In genomic region chr2:73112913-73113633, GRCh38 we compare ENCODE assay signal across 9 cellular contexts. TPM values are rescaled to one million over a fixed set of nuclear protein-coding genes. Genes with fewer than 3 reads are reported as not detected.
A peak's percentile ranks its signal among the peaks of the same experiment; 100 is the strongest.
DNase-seq lines count a peak whose midpoint lies in the region; ATAC-seq and TF ChIP-seq lines count a peak whose summit lies in the region.
"Had no signal": no experiment of that assay in that cellular context is flagged by ENCODE, and none has a peak within 500 bp of the region (broad histone marks: within the 10 kb centered on the region; RNA-seq: fewer than 3 reads in every experiment).

A gene with protein sequence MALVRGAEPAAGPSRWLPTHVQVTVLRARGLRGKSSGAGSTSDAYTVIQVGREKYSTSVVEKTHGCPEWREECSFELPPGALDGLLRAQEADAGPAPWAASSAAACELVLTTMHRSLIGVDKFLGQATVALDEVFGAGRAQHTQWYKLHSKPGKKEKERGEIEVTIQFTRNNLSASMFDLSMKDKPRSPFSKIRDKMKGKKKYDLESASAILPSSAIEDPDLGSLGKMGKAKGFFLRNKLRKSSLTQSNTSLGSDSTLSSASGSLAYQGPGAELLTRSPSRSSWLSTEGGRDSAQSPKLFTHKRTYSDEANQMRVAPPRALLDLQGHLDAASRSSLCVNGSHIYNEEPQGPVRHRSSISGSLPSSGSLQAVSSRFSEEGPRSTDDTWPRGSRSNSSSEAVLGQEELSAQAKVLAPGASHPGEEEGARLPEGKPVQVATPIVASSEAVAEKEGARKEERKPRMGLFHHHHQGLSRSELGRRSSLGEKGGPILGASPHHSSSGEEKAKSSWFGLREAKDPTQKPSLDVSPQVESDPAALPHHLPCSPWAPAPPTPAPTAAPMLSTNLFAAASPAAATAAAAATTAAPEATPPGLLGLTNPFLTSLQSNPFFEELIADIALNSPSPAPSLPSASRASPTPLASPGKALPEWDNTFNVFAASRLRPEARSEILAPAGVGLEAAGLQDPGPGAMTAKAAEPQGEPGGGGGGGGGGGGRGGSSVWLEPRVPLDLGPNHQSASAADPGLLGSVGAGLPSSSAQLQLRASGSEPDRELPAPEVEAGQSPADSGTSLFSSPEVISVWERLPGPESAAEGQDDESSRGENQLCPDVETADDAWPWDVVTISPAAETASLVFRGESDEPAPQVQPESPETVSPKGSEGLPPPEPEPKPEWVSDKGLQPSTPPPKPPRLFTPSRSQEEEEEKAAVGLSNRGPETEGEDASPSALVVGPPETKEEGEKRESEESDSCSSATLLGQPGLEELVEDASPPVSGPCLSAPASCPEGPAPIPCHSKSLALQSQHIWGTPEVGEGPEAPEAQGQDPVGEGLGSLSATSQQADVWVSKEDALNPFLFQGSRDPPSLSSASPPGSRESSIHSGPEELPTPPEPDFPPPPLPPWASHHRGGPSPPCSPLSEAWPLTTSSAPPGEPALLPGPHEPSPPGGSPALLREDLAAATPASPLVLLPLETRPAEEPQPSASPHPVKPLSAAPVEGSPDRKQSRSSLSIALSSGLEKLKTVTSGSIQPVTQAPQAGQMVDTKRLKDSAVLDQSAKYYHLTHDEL (N-terminal part only) (minus strand): TSS chr2:73112948. CDS start chr2:73112777, 171 bp downstream.

- TF ChIP-seq CTCF in liver (IDR thresholded peaks at IDR 0.05; ENCODE audit: low read depth, low read length, missing input control), result no peak

- H3K27ac ChIP-seq in duodenal mucosa (ENCODE audit: low read depth, low read length) (peak within 1 kb of the TSS; percentile 55), liver (ENCODE audit: low read depth in 1 of 2, low read length in 2 of 2) (peak within 1 kb of the TSS; percentile 73 to 77)

- DNase-seq in NCI-H2081 (lab: John Stamatoyannopoulos, UW), result peak; percentile 73
- DNase-seq in NCI-H2081 treated with DMSO at 0.1 percent for 48 hours (lab: John Stamatoyannopoulos, UW), result no peak
- peak; percentile 48 for DNase-seq in NCI-H446 treated with DMSO at 0.1 percent for 48 hours (lab: John Stamatoyannopoulos, UW)
- DNase-seq in activated CD4-positive, alpha-beta memory T cell treated with anti-CD3 and anti-CD28 coated beads, Interleukin-2, amount 10 ng/mL, durations not matched to agents 7 days and 5 days, result peak; percentile 82
- peak; percentile 74 for DNase-seq in stimulated activated CD4-positive, alpha-beta T cell treated with anti-CD3 and anti-CD28 coated beads, Interleukin-2, amount 100 ng/mL, for 4 hours (ENCODE audit: low read depth)
- DNase-seq: DND-41 had no signal

- POLR2A ChIA-PET in activated CD4-positive, alpha-beta memory T cell treated with anti-CD3 and anti-CD28 coated beads, Interleukin-2, amount 10 ng/mL, durations not matched to agents 7 days and 5 days (lab: Charles Lee), result interaction anchor here (1.0 to 1.8 kb wide), 5 partner anchors 13 to 159 kb away, joined by 3 to 7 read pairs (median 4); partner anchors contain the start of gene SFXN5

- H3K36me3 ChIP-seq in duodenal mucosa (ENCODE audit: control insufficient read depth in 1 of 2, insufficient read depth in 2 of 2, low read length in 2 of 2) (no peaks in the 10 kb centered on the region), liver (ENCODE audit: control insufficient read depth in 4 of 4, insufficient read depth in 3 of 4, low read depth in 1 of 4, low read length in 3 of 4) (no peaks in the 10 kb centered on the region)

- H3K4me3 ChIP-seq in duodenal mucosa (ENCODE audit: low read depth in 1 of 2, low read length in 2 of 2) (peak within 1 kb of the TSS; percentile 79 to 80), liver (ENCODE audit: low read depth in 1 of 3, low read length in 3 of 3) (peak within 1 kb of the TSS; percentile 64 to 87 (median 78))

- peaks cover 2% of the 10 kb centered on the region for H3K36me3 Mint-ChIP-seq in activated CD4-positive, alpha-beta memory T cell treated with anti-CD3 and anti-CD28 coated beads, Interleukin-2, amount 10 ng/mL, durations not matched to agents 7 days and 5 days (ENCODE audit: low read depth)

- TF ChIP-seq RAD21 in liver (IDR thresholded peaks at IDR 0.05), result no peak

- H3K9ac ChIP-seq in duodenal mucosa (ENCODE audit: low read depth in 1 of 2, low read length in 2 of 2) (peak within 1 kb of the TSS; percentile 61 to 66), liver (ENCODE audit: low read depth in 1 of 2, low read length in 2 of 2) (peak within 1 kb of the TSS; percentile 47 to 70)

- H3K27me3 Mint-ChIP-seq in activated CD4-positive, alpha-beta memory T cell treated with anti-CD3 and anti-CD28 coated beads, Interleukin-2, amount 10 ng/mL, durations not matched to agents 7 days and 5 days, result peaks cover 3% of the 10 kb centered on the region

- peaks cover 39% of the 10 kb centered on the region for H3K4me1 Mint-ChIP-seq in activated CD4-positive, alpha-beta memory T cell treated with anti-CD3 and anti-CD28 coated beads, Interleukin-2, amount 10 ng/mL, durations not matched to agents 7 days and 5 days

- no peaks in the 10 kb centered on the region for H3K9me3 Mint-ChIP-seq in activated CD4-positive, alpha-beta memory T cell treated with anti-CD3 and anti-CD28 coated beads, Interleukin-2, amount 10 ng/mL, durations not matched to agents 7 days and 5 days

- H3K27ac Mint-ChIP-seq in activated CD4-positive, alpha-beta memory T cell treated with anti-CD3 and anti-CD28 coated beads, Interleukin-2, amount 10 ng/mL, durations not matched to agents 7 days and 5 days, result peak within 1 kb of the TSS; percentile 72

- peaks cover 14 to 17% of the 10 kb centered on the region in 2 donors for H3K4me1 ChIP-seq in duodenal mucosa (ENCODE audit: control insufficient read depth in 1 of 2, insufficient read depth in 2 of 2, low read length in 2 of 2)
- peaks cover 2 to 13% (median 11%) of the 10 kb centered on the region in 4 donors for H3K4me1 ChIP-seq in liver (ENCODE audit: control insufficient read depth in 4 of 4, insufficient read depth in 4 of 4, low read length in 3 of 4)

- H3K9me3 ChIP-seq in duodenal mucosa (ENCODE audit: control insufficient read depth in 1 of 2, low read length in 2 of 2), result no peaks in the 10 kb centered on the region
- H3K9me3 ChIP-seq in liver (ENCODE audit: control insufficient read depth in 4 of 4, low read length in 3 of 4), result no peaks in the 10 kb centered on the region

- ATAC-seq in HG02981 (IDR thresholded peaks at IDR 0.05; ENCODE audit: unreplicated experiment), result peak; percentile 75

- peak within 1 kb of the TSS; percentile 87 for H3K4me3 Mint-ChIP-seq in activated CD4-positive, alpha-beta memory T cell treated with anti-CD3 and anti-CD28 coated beads, Interleukin-2, amount 10 ng/mL, durations not matched to agents 7 days and 5 days

- H3K27me3 ChIP-seq in duodenal mucosa (ENCODE audit: control insufficient read depth in 1 of 2, insufficient read depth in 2 of 2, low read length in 2 of 2) (no peaks in the 10 kb centered on the region), liver (ENCODE audit: control insufficient read depth in 4 of 4, insufficient read depth in 4 of 4, low read length in 3 of 4) (no peaks in the 10 kb centered on the region)

- CTCF ChIA-PET in activated CD4-positive, alpha-beta memory T cell treated with anti-CD3 and anti-CD28 coated beads, Interleukin-2, amount 10 ng/mL, durations not matched to agents 7 days and 5 days (lab: Charles Lee), result interaction anchor here (0.5 to 2.9 kb wide), 5 partner anchors 27 to 97 kb away, joined by 3 to 15 read pairs (median 3); no protein-coding TSS in a partner anchor

- under 1% methylated on average over 88 of the region's 88 CpGs for WGBS in liver

TF ChIP-seq in liver, 16 proteins besides CTCF, POLR2A, EP300 and RAD21:
- no peak for TF ChIP-seq SP1 (IDR thresholded peaks at IDR 0.05)
- no peak for TF ChIP-seq HNF4G (IDR thresholded peaks at IDR 0.05)
- TF ChIP-seq, protein P1, sequence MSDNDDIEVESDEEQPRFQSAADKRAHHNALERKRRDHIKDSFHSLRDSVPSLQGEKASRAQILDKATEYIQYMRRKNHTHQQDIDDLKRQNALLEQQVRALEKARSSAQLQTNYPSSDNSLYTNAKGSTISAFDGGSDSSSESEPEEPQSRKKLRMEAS (IDR thresholded peaks at IDR 0.05), result no peak
- TF ChIP-seq GABPA (IDR thresholded peaks at IDR 0.05 in 1 of 2, conservative IDR thresholded peaks at IDR 0.05 in 1 of 2), result no peak
- TF ChIP-seq, protein P2, sequence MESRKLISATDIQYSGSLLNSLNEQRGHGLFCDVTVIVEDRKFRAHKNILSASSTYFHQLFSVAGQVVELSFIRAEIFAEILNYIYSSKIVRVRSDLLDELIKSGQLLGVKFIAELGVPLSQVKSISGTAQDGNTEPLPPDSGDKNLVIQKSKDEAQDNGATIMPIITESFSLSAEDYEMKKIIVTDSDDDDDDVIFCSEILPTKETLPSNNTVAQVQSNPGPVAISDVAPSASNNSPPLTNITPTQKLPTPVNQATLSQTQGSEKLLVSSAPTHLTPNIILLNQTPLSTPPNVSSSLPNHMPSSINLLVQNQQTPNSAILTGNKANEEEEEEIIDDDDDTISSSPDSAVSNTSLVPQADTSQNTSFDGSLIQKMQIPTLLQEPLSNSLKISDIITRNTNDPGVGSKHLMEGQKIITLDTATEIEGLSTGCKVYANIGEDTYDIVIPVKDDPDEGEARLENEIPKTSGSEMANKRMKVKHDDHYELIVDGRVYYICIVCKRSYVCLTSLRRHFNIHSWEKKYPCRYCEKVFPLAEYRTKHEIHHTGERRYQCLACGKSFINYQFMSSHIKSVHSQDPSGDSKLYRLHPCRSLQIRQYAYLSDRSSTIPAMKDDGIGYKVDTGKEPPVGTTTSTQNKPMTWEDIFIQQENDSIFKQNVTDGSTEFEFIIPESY (IDR thresholded peaks at IDR 0.05), result no peak
- no peak for TF ChIP-seq YY1 (IDR thresholded peaks at IDR 0.05)
- TF ChIP-seq, protein P3, sequence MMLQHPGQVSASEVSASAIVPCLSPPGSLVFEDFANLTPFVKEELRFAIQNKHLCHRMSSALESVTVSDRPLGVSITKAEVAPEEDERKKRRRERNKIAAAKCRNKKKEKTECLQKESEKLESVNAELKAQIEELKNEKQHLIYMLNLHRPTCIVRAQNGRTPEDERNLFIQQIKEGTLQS (IDR thresholded peaks at IDR 0.05), result no peak
- no peak for TF ChIP-seq RXRA (IDR thresholded peaks at IDR 0.05)

RNA-seq across cellular contexts. Expression of the gene that starts here (rescaled TPM):
- total RNA-seq in activated CD4-positive, alpha-beta memory T cell treated with anti-CD3 and anti-CD28 coated beads, Interleukin-2, amount 10 ng/mL, durations not matched to agents 7 days and 5 days, result 10 to 100 TPM; 22.6 to 24.0 TPM
- total RNA-seq in liver, result 1 to 10 TPM; 2.8 to 8.1 TPM
- 1 to 10 TPM; 4.1 to 6.8 TPM for polyA plus RNA-seq in liver
